ENCODE assay signal across 8 cellular contexts in the genomic region with DNA sequence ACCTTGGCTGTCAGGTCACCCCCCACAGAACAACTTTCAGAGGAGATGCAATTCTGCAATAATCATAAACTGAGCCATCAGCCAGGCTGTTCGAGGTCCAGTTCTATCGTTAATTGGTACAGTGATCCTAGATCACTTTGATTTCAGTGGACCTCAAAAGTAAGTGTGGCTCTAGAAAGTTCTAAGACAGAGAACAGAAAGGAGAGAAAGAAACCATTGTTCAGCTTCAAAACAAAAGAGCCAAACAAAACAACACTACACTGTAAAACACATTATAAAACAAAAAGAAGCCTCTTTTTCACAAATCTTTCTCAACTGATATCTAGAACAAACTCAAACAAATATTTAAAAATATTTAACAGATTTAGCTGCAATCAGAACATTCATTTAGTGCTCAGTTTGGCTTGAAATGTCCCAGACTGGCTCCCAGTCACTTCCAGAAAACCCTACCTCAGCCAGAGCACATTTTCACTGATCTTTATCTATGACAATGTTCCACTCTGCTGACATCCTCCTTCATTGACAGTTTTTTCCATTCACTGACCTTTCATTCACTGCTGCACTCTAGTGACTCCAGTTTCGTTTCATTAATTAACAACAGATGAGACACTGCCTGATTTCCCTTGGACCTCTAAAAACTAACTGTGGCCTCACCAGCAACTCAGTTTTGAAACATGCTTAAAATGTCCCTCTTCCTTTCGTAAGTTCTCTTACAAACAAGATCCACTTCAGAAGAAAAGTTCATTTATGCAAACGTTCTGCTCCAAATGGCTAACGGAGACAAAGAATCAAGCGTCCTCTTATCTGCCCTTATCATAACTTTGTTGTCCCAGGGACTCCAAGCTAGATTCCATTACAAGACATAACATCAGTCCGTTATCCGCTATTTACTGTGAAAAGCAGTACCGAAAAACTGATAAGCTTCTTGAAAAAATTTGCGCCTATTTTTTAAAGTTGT. TPM values are rescaled to one million over a fixed set of nuclear protein-coding genes. Genes with fewer than 3 reads are reported as not detected.
DNase-seq lines count a peak whose midpoint lies in the region; ATAC-seq and TF ChIP-seq lines count a peak whose summit lies in the region.

No MANE protein-coding gene starts in this region.

- no peaks in the 10 kb centered on the region for H3K27me3 ChIP-seq in prostate gland (replicated peaks; ENCODE audit: insufficient read depth)

- peaks cover 13% of the 10 kb centered on the region for H3K4me1 ChIP-seq in prostate gland (replicated peaks)

- H3K4me3 ChIP-seq in fibroblast of pulmonary artery (replicated peaks; ENCODE audit: low read depth, low read length) (peak overlapping the region; percentile 28), prostate gland (no peak overlapping the region)

- H3K27ac ChIP-seq in prostate gland: peak overlapping the region; percentile 63 to 78

- intact Hi-C loops in activated naive CD4-positive, alpha-beta T cell treated with anti-CD3 and anti-CD28 coated beads for 36 hours (cut with micrococcal nuclease): loop anchor here (1.0 to 2.0 kb wide), 9 partner anchors 31 to 191 kb away; a partner anchor contains a TSS
- intact Hi-C loops in prostate gland (cut with DNase I): no loop called here

- peaks cover 3% of the 10 kb centered on the region for H3K36me3 Mint-ChIP-seq in activated naive CD4-positive, alpha-beta T cell treated with anti-CD3 and anti-CD28 coated beads for 36 hours (ENCODE audit: low read depth)
- peaks cover 13% of the 10 kb centered on the region for H3K36me3 Mint-ChIP-seq in activated naive CD4-positive, alpha-beta T cell treated with anti-CD3 and anti-CD28 coated beads, Interleukin-2, amount 10 ng/mL, durations not matched to agents 7 days and 5 days
- H3K36me3 Mint-ChIP-seq in T-helper 1 cell treated with Interleukin-12 subunit alpha and Interleukin-12 subunit beta and Interleukin-4 antibody, amounts not matched to agents 30 μg/mL and 1 μg/mL, for 36 hours (ENCODE audit: low read depth): peaks cover 12% of the 10 kb centered on the region
- peaks cover 0 to 4% (median 0%) of the 10 kb centered on the region in 3 donors for H3K36me3 Mint-ChIP-seq in immature natural killer cell

- WGBS in prostate gland: 39% methylated on average over 11 of the region's 11 CpGs

- H3K9me3 ChIP-seq in prostate gland: no peaks in the 10 kb centered on the region

- ATAC-seq in HG02623 (IDR thresholded peaks at IDR 0.05; ENCODE audit: unreplicated experiment): peak; percentile 85

- no peaks in the 10 kb centered on the region for H3K27me3 Mint-ChIP-seq in activated naive CD4-positive, alpha-beta T cell treated with anti-CD3 and anti-CD28 coated beads for 36 hours (ENCODE audit: low read depth)
- no peaks in the 10 kb centered on the region for H3K27me3 Mint-ChIP-seq in activated naive CD4-positive, alpha-beta T cell treated with anti-CD3 and anti-CD28 coated beads, Interleukin-2, amount 10 ng/mL, durations not matched to agents 7 days and 5 days
- H3K27me3 Mint-ChIP-seq in T-helper 1 cell treated with Interleukin-12 subunit alpha and Interleukin-12 subunit beta and Interleukin-4 antibody, amounts not matched to agents 30 μg/mL and 1 μg/mL, for 36 hours (ENCODE audit: low read depth): no peaks in the 10 kb centered on the region
- peaks cover 0 to 2% (median 0%) of the 10 kb centered on the region in 3 donors for H3K27me3 Mint-ChIP-seq in immature natural killer cell (ENCODE audit: low read depth in 3 of 3)

- H3K9me3 Mint-ChIP-seq in activated naive CD4-positive, alpha-beta T cell treated with anti-CD3 and anti-CD28 coated beads for 36 hours: no peaks in the 10 kb centered on the region
- H3K9me3 Mint-ChIP-seq in activated naive CD4-positive, alpha-beta T cell treated with anti-CD3 and anti-CD28 coated beads, Interleukin-2, amount 10 ng/mL, durations not matched to agents 7 days and 5 days: no peaks in the 10 kb centered on the region
- no peaks in the 10 kb centered on the region for H3K9me3 Mint-ChIP-seq in T-helper 1 cell treated with Interleukin-12 subunit alpha and Interleukin-12 subunit beta and Interleukin-4 antibody, amounts not matched to agents 30 μg/mL and 1 μg/mL, for 36 hours
- no peaks in the 10 kb centered on the region for H3K9me3 Mint-ChIP-seq in immature natural killer cell

- TF ChIP-seq CTCF in fibroblast of pulmonary artery (IDR thresholded peaks at IDR 0.05; ENCODE audit: low read length, missing control alignments): no peak
- no peak for TF ChIP-seq CTCF in prostate gland (IDR thresholded peaks at IDR 0.05)

- CTCF ChIA-PET in activated naive CD4-positive, alpha-beta T cell treated with anti-CD3 and anti-CD28 coated beads for 36 hours (lab: Charles Lee): interaction anchor here (0.7 to 1.7 kb wide), 5 partner anchors 29 to 128 kb away, joined by 3 to 7 read pairs (median 4); no protein-coding TSS in a partner anchor
- CTCF ChIA-PET in activated naive CD4-positive, alpha-beta T cell treated with anti-CD3 and anti-CD28 coated beads, Interleukin-2, amount 10 ng/mL, durations not matched to agents 7 days and 5 days (lab: Charles Lee): interaction anchor here (0.6 to 1.1 kb wide), 5 partner anchors 16 to 150 kb away, joined by 3 read pairs; no protein-coding TSS in a partner anchor

- H3K4me3 Mint-ChIP-seq in activated naive CD4-positive, alpha-beta T cell treated with anti-CD3 and anti-CD28 coated beads for 36 hours: peak overlapping the region; percentile 25
- no peak overlapping the region for H3K4me3 Mint-ChIP-seq in activated naive CD4-positive, alpha-beta T cell treated with anti-CD3 and anti-CD28 coated beads, Interleukin-2, amount 10 ng/mL, durations not matched to agents 7 days and 5 days
- H3K4me3 Mint-ChIP-seq in T-helper 1 cell treated with Interleukin-12 subunit alpha and Interleukin-12 subunit beta and Interleukin-4 antibody, amounts not matched to agents 30 μg/mL and 1 μg/mL, for 36 hours: peak overlapping the region; percentile 22
- no peak overlapping the region for H3K4me3 Mint-ChIP-seq in immature natural killer cell

- TF ChIP-seq POLR2A in prostate gland (IDR thresholded peaks at IDR 0.05): no peak

- peaks cover 80% of the 10 kb centered on the region for H3K4me1 Mint-ChIP-seq in activated naive CD4-positive, alpha-beta T cell treated with anti-CD3 and anti-CD28 coated beads for 36 hours (ENCODE audit: low read depth)
- peaks cover 36% of the 10 kb centered on the region for H3K4me1 Mint-ChIP-seq in activated naive CD4-positive, alpha-beta T cell treated with anti-CD3 and anti-CD28 coated beads, Interleukin-2, amount 10 ng/mL, durations not matched to agents 7 days and 5 days
- peaks cover 45% of the 10 kb centered on the region for H3K4me1 Mint-ChIP-seq in T-helper 1 cell treated with Interleukin-12 subunit alpha and Interleukin-12 subunit beta and Interleukin-4 antibody, amounts not matched to agents 30 μg/mL and 1 μg/mL, for 36 hours (ENCODE audit: low read depth)
- peaks cover 1 to 18% of the 10 kb centered on the region in 2 donors for H3K4me1 Mint-ChIP-seq in immature natural killer cell

- H3K27ac Mint-ChIP-seq in activated naive CD4-positive, alpha-beta T cell treated with anti-CD3 and anti-CD28 coated beads for 36 hours: peak overlapping the region; percentile 93
- no peak overlapping the region for H3K27ac Mint-ChIP-seq in activated naive CD4-positive, alpha-beta T cell treated with anti-CD3 and anti-CD28 coated beads, Interleukin-2, amount 10 ng/mL, durations not matched to agents 7 days and 5 days
- peak overlapping the region; percentile 68 for H3K27ac Mint-ChIP-seq in T-helper 1 cell treated with Interleukin-12 subunit alpha and Interleukin-12 subunit beta and Interleukin-4 antibody, amounts not matched to agents 30 μg/mL and 1 μg/mL, for 36 hours
- no peak overlapping the region for H3K27ac Mint-ChIP-seq in immature natural killer cell

- no peaks in the 10 kb centered on the region for H3K36me3 ChIP-seq in prostate gland

- peak; percentile 61 for DNase-seq in activated naive CD4-positive, alpha-beta T cell treated with anti-CD3 and anti-CD28 coated beads for 36 hours
- DNase-seq in activated naive CD4-positive, alpha-beta T cell treated with anti-CD3 and anti-CD28 coated beads, Interleukin-2, amount 10 ng/mL, durations not matched to agents 7 days and 5 days: no peak
- DNase-seq in fibroblast of pulmonary artery (ENCODE audit: low read depth): peak; percentile 47
- no peak for DNase-seq in prostate gland (ENCODE audit: low spot score)
- DNase-seq in immature natural killer cell: no peak
- no peak for DNase-seq in AML-193 (lab: John Stamatoyannopoulos, UW)

RNA-seq across cellular contexts. Expression of a gene that starts 56.8 kb away (rescaled TPM):
- total RNA-seq in activated naive CD4-positive, alpha-beta T cell treated with anti-CD3 and anti-CD28 coated beads for 36 hours: 10 to 100 TPM; 45.7 to 47.2 TPM
- 10 to 100 TPM; 60.8 to 87.0 TPM for total RNA-seq in prostate gland
- polyA plus RNA-seq in immature natural killer cell: under 1 TPM in 2 of 3 donors, not detected in 1; 0.57 to 0.78 TPM

Comparison
In these comparisons a context has a peak if more than half of its experiments do, and no peak if none do; other contexts are left out.
1. DNase-seq: peak in activated naive CD4-positive, alpha-beta T cell treated with anti-CD3 and anti-CD28 coated beads for 36 hours (single experiment) and fibroblast of pulmonary artery (single experiment); none in activated naive CD4-positive, alpha-beta T cell treated with anti-CD3 and anti-CD28 coated beads, Interleukin-2, amount 10 ng/mL, durations not matched to agents 7 days and 5 days (single experiment), prostate gland (single experiment), immature natural killer cell (0 of 3) and AML-193 (0 of 2).
2. H3K27ac Mint-ChIP-seq: peak in activated naive CD4-positive, alpha-beta T cell treated with anti-CD3 and anti-CD28 coated beads for 36 hours (single experiment) and T-helper 1 cell treated with Interleukin-12 subunit alpha and Interleukin-12 subunit beta and Interleukin-4 antibody, amounts not matched to agents 30 μg/mL and 1 μg/mL, for 36 hours (single experiment); none in activated naive CD4-positive, alpha-beta T cell treated with anti-CD3 and anti-CD28 coated beads, Interleukin-2, amount 10 ng/mL, durations not matched to agents 7 days and 5 days (single experiment) and immature natural killer cell (0 of 6).
3. H3K4me3 Mint-ChIP-seq: peak in activated naive CD4-positive, alpha-beta T cell treated with anti-CD3 and anti-CD28 coated beads for 36 hours (single experiment) and T-helper 1 cell treated with Interleukin-12 subunit alpha and Interleukin-12 subunit beta and Interleukin-4 antibody, amounts not matched to agents 30 μg/mL and 1 μg/mL, for 36 hours (single experiment); none in activated naive CD4-positive, alpha-beta T cell treated with anti-CD3 and anti-CD28 coated beads, Interleukin-2, amount 10 ng/mL, durations not matched to agents 7 days and 5 days (single experiment) and immature natural killer cell (0 of 5).